ENCODE assay signal across 1 cellular context in the genomic region with DNA sequence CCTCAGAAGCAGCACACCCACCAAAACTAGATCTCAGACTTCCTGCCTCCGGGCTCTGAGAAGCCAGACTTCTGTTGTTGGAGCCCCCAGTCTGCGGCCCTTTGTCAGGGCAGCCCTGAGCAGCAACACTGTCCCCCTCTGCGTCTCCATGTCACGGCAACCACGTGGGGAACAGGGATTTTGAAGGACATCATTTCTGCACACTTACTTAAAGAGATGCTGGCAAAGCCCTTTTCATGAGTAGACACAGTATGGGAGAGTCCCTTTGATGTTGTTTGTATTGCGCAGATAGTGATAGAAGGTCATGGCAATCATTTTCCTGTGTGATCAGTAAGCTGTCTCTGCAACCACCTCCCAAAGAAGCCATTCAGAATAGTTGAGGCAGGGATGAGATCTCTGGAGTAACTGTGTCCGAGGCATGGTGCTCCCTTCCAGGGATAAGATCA.
A peak's percentile ranks its signal among the peaks of the same experiment; 100 is the strongest.
TF ChIP-seq lines count a peak whose summit lies in the region.

No MANE protein-coding gene starts in this region.

TF ChIP-seq in HepG2, 621 proteins besides CTCF, POLR2A, EP300 and RAD21 (continued from another document and continues in another):
- TF ChIP-seq, protein P1, sequence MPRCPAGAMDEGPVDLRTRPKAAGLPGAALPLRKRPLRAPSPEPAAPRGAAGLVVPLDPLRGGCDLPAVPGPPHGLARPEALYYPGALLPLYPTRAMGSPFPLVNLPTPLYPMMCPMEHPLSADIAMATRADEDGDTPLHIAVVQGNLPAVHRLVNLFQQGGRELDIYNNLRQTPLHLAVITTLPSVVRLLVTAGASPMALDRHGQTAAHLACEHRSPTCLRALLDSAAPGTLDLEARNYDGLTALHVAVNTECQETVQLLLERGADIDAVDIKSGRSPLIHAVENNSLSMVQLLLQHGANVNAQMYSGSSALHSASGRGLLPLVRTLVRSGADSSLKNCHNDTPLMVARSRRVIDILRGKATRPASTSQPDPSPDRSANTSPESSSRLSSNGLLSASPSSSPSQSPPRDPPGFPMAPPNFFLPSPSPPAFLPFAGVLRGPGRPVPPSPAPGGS (CRISPR knock-in tag; IDR thresholded peaks at IDR 0.05), result 0 out of 2 replicates have a peak, but pooled peaks have one; percentile 14
- TF ChIP-seq SP5 (CRISPR knock-in tag; IDR thresholded peaks at IDR 0.05; ENCODE audit: borderline replicate concordance, low read depth) (no peak), MTA1 (CRISPR knock-in tag; IDR thresholded peaks at IDR 0.05; ENCODE audit: borderline replicate concordance) (peak; percentile 40; the same call in 1 of the 2 replicates), MEIS2 (CRISPR knock-in tag; IDR thresholded peaks at IDR 0.05) (no peak), ISL2 (CRISPR knock-in tag; IDR thresholded peaks at IDR 0.05) (peak; percentile 90), ZFP1 (CRISPR knock-in tag; IDR thresholded peaks at IDR 0.05) (0 out of 2 replicates have a peak, but pooled peaks have one; percentile 16), ZKSCAN8 (CRISPR knock-in tag; IDR thresholded peaks at IDR 0.05; ENCODE audit: borderline replicate concordance) (peak; percentile 46; the same call in 1 of the 2 replicates), HOXA9 (CRISPR knock-in tag; IDR thresholded peaks at IDR 0.05; ENCODE audit: borderline replicate concordance) (no peak), MAFK (conservative IDR thresholded peaks at IDR 0.05 in 1 of 2, IDR thresholded peaks at IDR 0.05 in 1 of 2; ENCODE audit: low read length in 2 of 2) (peak in 1 of 2 experiments; percentile 31; a peak in 1 of 4 replicates), HHEX (CRISPR knock-in tag; IDR thresholded peaks at IDR 0.05) (peak; percentile 82), ARID2 (CRISPR knock-in tag; IDR thresholded peaks at IDR 0.05; ENCODE audit: borderline replicate concordance) (no peak), EHMT2 (IDR thresholded peaks at IDR 0.05; ENCODE audit: borderline replicate concordance, low read depth, low read length) (no peak), ETV5 (CRISPR knock-in tag; IDR thresholded peaks at IDR 0.05; ENCODE audit: borderline replicate concordance) (0 out of 2 replicates have a peak, but pooled peaks have one; percentile 22), NAIF1 (CRISPR knock-in tag; IDR thresholded peaks at IDR 0.05; ENCODE audit: borderline replicate concordance) (no peak), ZEB1 (IDR thresholded peaks at IDR 0.05; ENCODE audit: insufficient replicate concordance, low read depth) (no peak), ZNF678 (CRISPR knock-in tag; IDR thresholded peaks at IDR 0.05) (no peak), IRF2 (CRISPR knock-in tag; IDR thresholded peaks at IDR 0.05) (peak; percentile 31; the same call in 1 of the 2 replicates), EED (CRISPR knock-in tag; IDR thresholded peaks at IDR 0.05) (no peak), POLR2G (IDR thresholded peaks at IDR 0.05; ENCODE audit: low read depth, low read length) (no peak), FOXA1 (IDR thresholded peaks at IDR 0.05) (no peak), FOXA1 (CRISPR knock-in tag; IDR thresholded peaks at IDR 0.05) (peak; percentile 86), SMYD3 (CRISPR knock-in tag; IDR thresholded peaks at IDR 0.05) (no peak), KAT2B (IDR thresholded peaks at IDR 0.05; ENCODE audit: borderline replicate concordance, low read depth, low read length) (no peak), ZNF121 (CRISPR knock-in tag; IDR thresholded peaks at IDR 0.05) (0 out of 2 replicates have a peak, but pooled peaks have one; percentile 6), ZNF772 (CRISPR knock-in tag; IDR thresholded peaks at IDR 0.05) (no peak), NR2F2 (IDR thresholded peaks at IDR 0.05; ENCODE audit: borderline replicate concordance, low read depth) (peak; percentile 77; the same call in 1 of the 2 replicates), MIER3 (CRISPR knock-in tag; IDR thresholded peaks at IDR 0.05; ENCODE audit: borderline replicate concordance) (peak; percentile 62; the same call in 1 of the 2 replicates), TCF7L2 (IDR thresholded peaks at IDR 0.05; ENCODE audit: low read depth, low read length) (peak; percentile 90), SNAI1 (CRISPR knock-in tag; IDR thresholded peaks at IDR 0.05; ENCODE audit: borderline replicate concordance) (0 out of 2 replicates have a peak, but pooled peaks have one; percentile 22), ZFP36L2 (CRISPR knock-in tag; IDR thresholded peaks at IDR 0.05) (no peak), FOXK1 (CRISPR knock-in tag; IDR thresholded peaks at IDR 0.05; ENCODE audit: borderline replicate concordance, low read depth) (no peak), ERF (CRISPR knock-in tag; IDR thresholded peaks at IDR 0.05) (no peak), NR3C1 (CRISPR knock-in tag; IDR thresholded peaks at IDR 0.05) (no peak), ZNF10 (CRISPR knock-in tag; IDR thresholded peaks at IDR 0.05; ENCODE audit: borderline replicate concordance, low read depth) (no peak), SALL1 (CRISPR knock-in tag; IDR thresholded peaks at IDR 0.05) (peak; percentile 81)
- TF ChIP-seq, protein P2, sequence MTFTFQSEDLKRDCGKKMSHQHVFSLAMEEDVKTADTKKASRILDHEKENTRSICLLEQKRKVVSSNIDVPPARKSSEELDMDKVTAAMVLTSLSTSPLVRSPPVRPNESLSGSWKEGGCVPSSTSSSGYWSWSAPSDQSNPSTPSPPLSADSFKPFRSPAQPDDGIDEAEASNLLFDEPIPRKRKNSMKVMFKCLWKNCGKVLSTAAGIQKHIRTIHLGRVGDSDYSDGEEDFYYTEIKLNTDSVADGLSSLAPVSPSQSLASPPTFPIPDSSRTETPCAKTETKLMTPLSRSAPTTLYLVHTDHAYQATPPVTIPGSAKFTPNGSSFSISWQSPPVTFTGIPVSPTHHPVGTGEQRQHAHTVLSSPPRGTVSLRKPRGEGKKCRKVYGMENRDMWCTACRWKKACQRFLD (CRISPR knock-in tag; IDR thresholded peaks at IDR 0.05; ENCODE audit: borderline replicate concordance), result no peak
- TF ChIP-seq, protein P3, sequence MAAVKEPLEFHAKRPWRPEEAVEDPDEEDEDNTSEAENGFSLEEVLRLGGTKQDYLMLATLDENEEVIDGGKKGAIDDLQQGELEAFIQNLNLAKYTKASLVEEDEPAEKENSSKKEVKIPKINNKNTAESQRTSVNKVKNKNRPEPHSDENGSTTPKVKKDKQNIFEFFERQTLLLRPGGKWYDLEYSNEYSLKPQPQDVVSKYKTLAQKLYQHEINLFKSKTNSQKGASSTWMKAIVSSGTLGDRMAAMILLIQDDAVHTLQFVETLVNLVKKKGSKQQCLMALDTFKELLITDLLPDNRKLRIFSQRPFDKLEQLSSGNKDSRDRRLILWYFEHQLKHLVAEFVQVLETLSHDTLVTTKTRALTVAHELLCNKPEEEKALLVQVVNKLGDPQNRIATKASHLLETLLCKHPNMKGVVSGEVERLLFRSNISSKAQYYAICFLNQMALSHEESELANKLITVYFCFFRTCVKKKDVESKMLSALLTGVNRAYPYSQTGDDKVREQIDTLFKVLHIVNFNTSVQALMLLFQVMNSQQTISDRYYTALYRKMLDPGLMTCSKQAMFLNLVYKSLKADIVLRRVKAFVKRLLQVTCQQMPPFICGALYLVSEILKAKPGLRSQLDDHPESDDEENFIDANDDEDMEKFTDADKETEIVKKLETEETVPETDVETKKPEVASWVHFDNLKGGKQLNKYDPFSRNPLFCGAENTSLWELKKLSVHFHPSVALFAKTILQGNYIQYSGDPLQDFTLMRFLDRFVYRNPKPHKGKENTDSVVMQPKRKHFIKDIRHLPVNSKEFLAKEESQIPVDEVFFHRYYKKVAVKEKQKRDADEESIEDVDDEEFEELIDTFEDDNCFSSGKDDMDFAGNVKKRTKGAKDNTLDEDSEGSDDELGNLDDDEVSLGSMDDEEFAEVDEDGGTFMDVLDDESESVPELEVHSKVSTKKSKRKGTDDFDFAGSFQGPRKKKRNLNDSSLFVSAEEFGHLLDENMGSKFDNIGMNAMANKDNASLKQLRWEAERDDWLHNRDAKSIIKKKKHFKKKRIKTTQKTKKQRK (IDR thresholded peaks at IDR 0.05; ENCODE audit: low read length), result no peak
- TF ChIP-seq, protein P4, sequence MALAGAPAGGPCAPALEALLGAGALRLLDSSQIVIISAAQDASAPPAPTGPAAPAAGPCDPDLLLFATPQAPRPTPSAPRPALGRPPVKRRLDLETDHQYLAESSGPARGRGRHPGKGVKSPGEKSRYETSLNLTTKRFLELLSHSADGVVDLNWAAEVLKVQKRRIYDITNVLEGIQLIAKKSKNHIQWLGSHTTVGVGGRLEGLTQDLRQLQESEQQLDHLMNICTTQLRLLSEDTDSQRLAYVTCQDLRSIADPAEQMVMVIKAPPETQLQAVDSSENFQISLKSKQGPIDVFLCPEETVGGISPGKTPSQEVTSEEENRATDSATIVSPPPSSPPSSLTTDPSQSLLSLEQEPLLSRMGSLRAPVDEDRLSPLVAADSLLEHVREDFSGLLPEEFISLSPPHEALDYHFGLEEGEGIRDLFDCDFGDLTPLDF (CRISPR knock-in tag; IDR thresholded peaks at IDR 0.05), result no peak
- TF ChIP-seq, protein P5, sequence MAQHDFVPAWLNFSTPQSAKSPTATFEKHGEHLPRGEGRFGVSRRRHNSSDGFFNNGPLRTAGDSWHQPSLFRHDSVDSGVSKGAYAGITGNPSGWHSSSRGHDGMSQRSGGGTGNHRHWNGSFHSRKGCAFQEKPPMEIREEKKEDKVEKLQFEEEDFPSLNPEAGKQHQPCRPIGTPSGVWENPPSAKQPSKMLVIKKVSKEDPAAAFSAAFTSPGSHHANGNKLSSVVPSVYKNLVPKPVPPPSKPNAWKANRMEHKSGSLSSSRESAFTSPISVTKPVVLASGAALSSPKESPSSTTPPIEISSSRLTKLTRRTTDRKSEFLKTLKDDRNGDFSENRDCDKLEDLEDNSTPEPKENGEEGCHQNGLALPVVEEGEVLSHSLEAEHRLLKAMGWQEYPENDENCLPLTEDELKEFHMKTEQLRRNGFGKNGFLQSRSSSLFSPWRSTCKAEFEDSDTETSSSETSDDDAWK (CRISPR knock-in tag; IDR thresholded peaks at IDR 0.05), result no peak
- TF ChIP-seq, protein P6, sequence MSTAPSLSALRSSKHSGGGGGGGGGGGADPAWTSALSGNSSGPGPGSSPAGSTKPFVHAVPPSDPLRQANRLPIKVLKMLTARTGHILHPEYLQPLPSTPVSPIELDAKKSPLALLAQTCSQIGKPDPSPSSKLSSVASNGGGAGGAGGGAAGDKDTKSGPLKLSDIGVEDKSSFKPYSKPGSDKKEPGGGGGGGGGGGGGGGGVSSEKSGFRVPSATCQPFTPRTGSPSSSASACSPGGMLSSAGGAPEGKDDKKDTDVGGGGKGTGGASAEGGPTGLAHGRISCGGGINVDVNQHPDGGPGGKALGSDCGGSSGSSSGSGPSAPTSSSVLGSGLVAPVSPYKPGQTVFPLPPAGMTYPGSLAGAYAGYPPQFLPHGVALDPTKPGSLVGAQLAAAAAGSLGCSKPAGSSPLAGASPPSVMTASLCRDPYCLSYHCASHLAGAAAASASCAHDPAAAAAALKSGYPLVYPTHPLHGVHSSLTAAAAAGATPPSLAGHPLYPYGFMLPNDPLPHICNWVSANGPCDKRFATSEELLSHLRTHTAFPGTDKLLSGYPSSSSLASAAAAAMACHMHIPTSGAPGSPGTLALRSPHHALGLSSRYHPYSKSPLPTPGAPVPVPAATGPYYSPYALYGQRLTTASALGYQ (CRISPR knock-in tag; IDR thresholded peaks at IDR 0.05), result peak; percentile 77
- TF ChIP-seq, protein P7, sequence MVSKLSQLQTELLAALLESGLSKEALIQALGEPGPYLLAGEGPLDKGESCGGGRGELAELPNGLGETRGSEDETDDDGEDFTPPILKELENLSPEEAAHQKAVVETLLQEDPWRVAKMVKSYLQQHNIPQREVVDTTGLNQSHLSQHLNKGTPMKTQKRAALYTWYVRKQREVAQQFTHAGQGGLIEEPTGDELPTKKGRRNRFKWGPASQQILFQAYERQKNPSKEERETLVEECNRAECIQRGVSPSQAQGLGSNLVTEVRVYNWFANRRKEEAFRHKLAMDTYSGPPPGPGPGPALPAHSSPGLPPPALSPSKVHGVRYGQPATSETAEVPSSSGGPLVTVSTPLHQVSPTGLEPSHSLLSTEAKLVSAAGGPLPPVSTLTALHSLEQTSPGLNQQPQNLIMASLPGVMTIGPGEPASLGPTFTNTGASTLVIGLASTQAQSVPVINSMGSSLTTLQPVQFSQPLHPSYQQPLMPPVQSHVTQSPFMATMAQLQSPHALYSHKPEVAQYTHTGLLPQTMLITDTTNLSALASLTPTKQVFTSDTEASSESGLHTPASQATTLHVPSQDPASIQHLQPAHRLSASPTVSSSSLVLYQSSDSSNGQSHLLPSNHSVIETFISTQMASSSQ (IDR thresholded peaks at IDR 0.05; ENCODE audit: low read depth), result no peak
- TF ChIP-seq, protein P7 (CRISPR knock-in tag; IDR thresholded peaks at IDR 0.05; ENCODE audit: borderline replicate concordance), result peak; percentile 84; the same call in 1 of the 2 replicates
- TF ChIP-seq, protein P8, sequence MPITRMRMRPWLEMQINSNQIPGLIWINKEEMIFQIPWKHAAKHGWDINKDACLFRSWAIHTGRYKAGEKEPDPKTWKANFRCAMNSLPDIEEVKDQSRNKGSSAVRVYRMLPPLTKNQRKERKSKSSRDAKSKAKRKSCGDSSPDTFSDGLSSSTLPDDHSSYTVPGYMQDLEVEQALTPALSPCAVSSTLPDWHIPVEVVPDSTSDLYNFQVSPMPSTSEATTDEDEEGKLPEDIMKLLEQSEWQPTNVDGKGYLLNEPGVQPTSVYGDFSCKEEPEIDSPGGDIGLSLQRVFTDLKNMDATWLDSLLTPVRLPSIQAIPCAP (CRISPR knock-in tag; IDR thresholded peaks at IDR 0.05; ENCODE audit: low read depth), result no peak
